ENCODE assay signal across 11 cellular contexts in the genomic region with DNA sequence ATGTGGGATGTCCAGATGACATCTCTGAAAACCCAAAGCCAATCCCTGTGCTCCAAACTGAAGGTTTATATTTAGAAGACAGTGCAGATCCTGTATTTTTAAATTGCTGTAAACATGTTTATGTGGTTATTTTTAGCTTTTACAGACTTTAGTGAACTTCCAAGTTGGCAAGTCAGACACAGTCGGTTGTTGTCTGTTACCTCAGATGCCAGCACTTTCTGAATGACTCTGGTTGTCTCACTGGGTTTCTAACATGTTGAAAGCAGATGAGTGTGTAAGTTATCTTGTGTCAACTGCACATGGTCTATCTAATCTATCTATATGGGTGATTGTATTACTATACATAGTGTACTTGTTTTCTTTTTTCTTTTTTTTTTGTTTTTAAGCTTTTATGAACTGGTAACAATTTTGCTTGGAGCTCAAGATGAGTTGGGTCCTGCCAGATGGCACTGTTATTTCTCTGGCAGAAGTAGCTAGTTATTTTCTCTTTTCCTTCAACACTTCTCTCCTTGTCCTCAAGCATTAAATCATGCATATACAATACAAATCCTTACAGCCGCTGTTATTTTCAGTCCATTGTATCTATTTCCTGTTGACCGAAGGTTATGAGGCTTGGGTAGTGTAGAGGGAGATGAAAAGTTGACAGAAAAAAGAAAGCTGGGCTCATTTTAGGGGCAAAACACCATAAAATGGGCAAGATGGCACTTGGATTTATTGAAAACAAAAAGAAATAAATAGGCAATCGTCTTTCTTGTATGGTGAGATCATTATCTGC.
A peak's percentile ranks its signal among the peaks of the same experiment; 100 is the strongest.
DNase-seq lines count a peak whose midpoint lies in the region; ATAC-seq and TF ChIP-seq lines count a peak whose summit lies in the region.
"Had no signal": no experiment of that assay in that cellular context is flagged by ENCODE, and none has a peak within 500 bp of the region (broad histone marks: within the 10 kb centered on the region; RNA-seq: fewer than 3 reads in every experiment).

No MANE protein-coding gene starts in this region.

- H3K4me3 ChIP-seq in SJCRH30 = no peak overlapping the region

- CTCF ChIA-PET in HEK293T (lab: Yijun Ruan, JAX) = no interaction called here

- H3K4me1 ChIP-seq in SJCRH30 = no peaks in the 10 kb centered on the region

- DNase-seq in DMS153 (lab: John Stamatoyannopoulos, UW) (peak; percentile 2), naive B cell (no peak), SW480 (ENCODE audit: low spot score) (no peak), HEK293T (ENCODE audit: extremely low spot score) (no peak), SJCRH30 (no peak), left colon (no peak)
- no peak for DNase-seq in activated naive CD8-positive, alpha-beta T cell treated with anti-CD3 and anti-CD28 coated beads for 36 hours
- DNase-seq: GDM1 had no signal

- peaks cover 20% of the 10 kb centered on the region for H3K4me1 Mint-ChIP-seq in activated naive CD8-positive, alpha-beta T cell treated with anti-CD3 and anti-CD28 coated beads for 36 hours
- peaks cover 44 to 75% (median 63%) of the 10 kb centered on the region in 3 donors for H3K4me1 Mint-ChIP-seq in naive B cell

- no peaks in the 10 kb centered on the region for H3K9me3 ChIP-seq in SJCRH30 (replicated peaks)

- POLR2A ChIA-PET in HEK293T (lab: Yijun Ruan, JAX) = no interaction called here

- H3K36me3 ChIP-seq in SJCRH30 = no peaks in the 10 kb centered on the region

- H3K27ac Mint-ChIP-seq in activated naive CD8-positive, alpha-beta T cell treated with anti-CD3 and anti-CD28 coated beads for 36 hours = no peak overlapping the region
- peak overlapping the region; percentile 77 to 94 (median 81) for H3K27ac Mint-ChIP-seq in naive B cell
- H3K27ac Mint-ChIP-seq: T-helper 1 cell treated with Interleukin-12 subunit alpha and Interleukin-12 subunit beta and Interleukin-4 antibody, amounts not matched to agents 30 μg/mL and 1 μg/mL, for 36 hours had no signal

- no peaks in the 10 kb centered on the region for H3K9me3 Mint-ChIP-seq in activated naive CD8-positive, alpha-beta T cell treated with anti-CD3 and anti-CD28 coated beads for 36 hours
- H3K9me3 Mint-ChIP-seq in naive B cell = no peaks in the 10 kb centered on the region
- H3K9me3 Mint-ChIP-seq: central memory CD8-positive, alpha-beta T cell; T-helper 1 cell treated with Interleukin-12 subunit alpha and Interleukin-12 subunit beta and Interleukin-4 antibody, amounts not matched to agents 30 μg/mL and 1 μg/mL, for 36 hours had no signal

- H3K36me3 Mint-ChIP-seq in activated naive CD8-positive, alpha-beta T cell treated with anti-CD3 and anti-CD28 coated beads for 36 hours = no peaks in the 10 kb centered on the region
- no peaks in the 10 kb centered on the region for H3K36me3 Mint-ChIP-seq in naive B cell

- H3K4me3 Mint-ChIP-seq in activated naive CD8-positive, alpha-beta T cell treated with anti-CD3 and anti-CD28 coated beads for 36 hours = peak overlapping the region; percentile 16
- peak overlapping the region; percentile 75 to 93 (median 86) for H3K4me3 Mint-ChIP-seq in naive B cell
- H3K4me3 Mint-ChIP-seq: central memory CD8-positive, alpha-beta T cell; T-helper 1 cell treated with Interleukin-12 subunit alpha and Interleukin-12 subunit beta and Interleukin-4 antibody, amounts not matched to agents 30 μg/mL and 1 μg/mL, for 36 hours had no signal

- H3K27me3 ChIP-seq in SJCRH30 = no peaks in the 10 kb centered on the region

- no peaks in the 10 kb centered on the region for H3K27me3 Mint-ChIP-seq in activated naive CD8-positive, alpha-beta T cell treated with anti-CD3 and anti-CD28 coated beads for 36 hours
- no peaks in the 10 kb centered on the region for H3K27me3 Mint-ChIP-seq in naive B cell
- H3K27me3 Mint-ChIP-seq: central memory CD8-positive, alpha-beta T cell had no signal

- intact Hi-C loops in left colon (cut with DNase I, micrococcal nuclease) = no loop called here

- no peak overlapping the region for H3K27ac ChIP-seq in SJCRH30

- peak; percentile 44 for ATAC-seq in HG02571 (IDR thresholded peaks at IDR 0.05; ENCODE audit: unreplicated experiment)
- peak; percentile 11 to 19 for ATAC-seq in naive B cell (ENCODE audit: low read depth in 2 of 2)
- ATAC-seq in left colon = no peak

TF ChIP-seq in HEK293T, 16 proteins besides CTCF, POLR2A, EP300 and RAD21:
- TF ChIP-seq FOXK2 (IDR thresholded peaks at IDR 0.05) (no peak), SUZ12 (IDR thresholded peaks at IDR 0.05) (no peak), ELF4 (IDR thresholded peaks at IDR 0.05) (no peak), LEF1 (IDR thresholded peaks at IDR 0.05; ENCODE audit: borderline replicate concordance) (no peak), ZNF384 (IDR thresholded peaks at IDR 0.05) (no peak), ARNT (IDR thresholded peaks at IDR 0.05) (no peak), SP1 (IDR thresholded peaks at IDR 0.05) (no peak), NFRKB (IDR thresholded peaks at IDR 0.05) (no peak), CTBP1 (IDR thresholded peaks at IDR 0.05; ENCODE audit: borderline replicate concordance) (no peak), FOXA1 (IDR thresholded peaks at IDR 0.05) (no peak)
